In genomic region chr5:110851357-110851756, GRCh38 we compare ENCODE assay signal across 18 cellular contexts.
DNase-seq lines count a peak whose midpoint lies in the region; ATAC-seq and TF ChIP-seq lines count a peak whose summit lies in the region.
"Had no signal": no experiment of that assay in that cellular context is flagged by ENCODE, and none has a peak within 500 bp of the region (broad histone marks: within the 10 kb centered on the region; RNA-seq: fewer than 3 reads in every experiment).

No MANE protein-coding gene starts in this region.

- 0 out of 2 replicates have a peak, but pooled peaks cover 3% of the 10 kb centered on the region for H3K9me1 ChIP-seq in IMR-90 (ENCODE audit: insufficient read depth, low read length)

- CTCF ChIA-PET in IMR-90 (lab: Yijun Ruan, JAX) (no interaction called here), RWPE1 (lab: Yijun Ruan, JAX) (no interaction called here)

- H3K36me3 ChIP-seq in IMR-90 (ENCODE audit: control insufficient read depth, insufficient read depth, low read length) = no peaks in the 10 kb centered on the region

- H3K4ac ChIP-seq in IMR-90 (ENCODE audit: low read depth, low read length) = no peak overlapping the region

- H2AK9ac ChIP-seq in IMR-90 (replicated peaks; ENCODE audit: low read depth, low read length, poor library complexity) = no peak overlapping the region

- no peak overlapping the region for H2AK5ac ChIP-seq in IMR-90 (ENCODE audit: low read depth, low read length)

- no peak overlapping the region for H2BK120ac ChIP-seq in IMR-90 (ENCODE audit: low read depth, low read length)

- dilution Hi-C loops in IMR-90 (cut with HindIII; ENCODE audit: low sequenced_read_pairs, unreplicated experiment) = no loop called here

- no peak for TF ChIP-seq RAD21 in IMR-90 (IDR thresholded peaks at IDR 0.05; ENCODE audit: low read length)

- H3K23ac ChIP-seq in IMR-90 (ENCODE audit: low read depth, low read length) = no peak overlapping the region

- in situ Hi-C loops in IMR-90 (cut with MboI; ENCODE audit: low sequenced_read_pairs) = no loop called here

- peak; percentile 15 for DNase-seq in Daoy (ENCODE audit: low read depth)
- peak; percentile 43 for DNase-seq in IMR-90
- peak; percentile 20 for DNase-seq in RWPE1 (ENCODE audit: low spot score)
- peak; percentile 78 for DNase-seq in epithelial cell of esophagus (ENCODE audit: low read depth)
- DNase-seq in 8988T = no peak
- no peak for DNase-seq in DMS153 treated with DMSO at 0.1 percent for 48 hours (lab: John Stamatoyannopoulos, UW; ENCODE audit: unreplicated experiment)
- no peak for DNase-seq in GOT3 (lab: John Stamatoyannopoulos, UW)
- DNase-seq: DMS153, MV-4-11, NCI-H1436 treated with DMSO at 0.1 percent for 48 hours, NCI-H2081, NCI-H345, NCI-H526 treated with DMSO at 0.1 percent for 48 hours, SHP77 had no signal

- TF ChIP-seq CTCF in IMR-90 (conservative IDR thresholded peaks at IDR 0.05; ENCODE audit: low read depth, low read length) (no peak), RWPE1 (conservative IDR thresholded peaks at IDR 0.05; ENCODE audit: low read depth) (no peak), epithelial cell of esophagus (IDR thresholded peaks at IDR 0.05; ENCODE audit: insufficient read depth, low read depth, low read length, missing control alignments) (no peak)

- POLR2A ChIA-PET in IMR-90 (lab: Charles Lee; ENCODE audit: unreplicated experiment) (no interaction called here), RWPE1 (lab: Yijun Ruan, JAX; ENCODE audit: low non-redundant PET) (no interaction called here)

- no TSS peak for BruUV-seq in IMR-90 (replicated peaks; lab: Mats Ljungman, UMichigan)

- no CpG with 5 or more reads among the region's 1 CpG for WGBS in IMR-90 (ENCODE audit: extremely low coverage in 2 of 2, insufficient read length in 1 of 2), 2 experiments

- ATAC-seq in IMR-90 (ENCODE audit: low read depth) (no peak), GM21367 (IDR thresholded peaks at IDR 0.05; ENCODE audit: unreplicated experiment) (no peak)
- ATAC-seq: A549 had no signal

- H3K18ac ChIP-seq in IMR-90 (ENCODE audit: low read depth, low read length) = no peak overlapping the region

- H4K91ac ChIP-seq in IMR-90 (ENCODE audit: insufficient read depth, low read depth, low read length) = no peak overlapping the region

- no peaks in the 10 kb centered on the region for H3K27me3 ChIP-seq in IMR-90 (ENCODE audit: control insufficient read depth, insufficient read depth, low read length)

- no peak overlapping the region for H2BK20ac ChIP-seq in IMR-90 (ENCODE audit: low read depth, low read length)

- no peak overlapping the region for H4K5ac ChIP-seq in IMR-90 (ENCODE audit: low read depth, low read length)

- no peaks in the 10 kb centered on the region for H4K20me1 ChIP-seq in IMR-90 (ENCODE audit: insufficient read depth, low read length)

- H3K9me3 ChIP-seq in IMR-90 (ENCODE audit: control insufficient read depth, insufficient read depth, low read length) = no peaks in the 10 kb centered on the region
- H3K9me3 ChIP-seq: A549 had no signal

- no peak overlapping the region for H2BK15ac ChIP-seq in IMR-90 (ENCODE audit: low read depth, low read length)

- H3K4me1 ChIP-seq in IMR-90 (ENCODE audit: control insufficient read depth, insufficient read depth, low read length) = peaks cover 7% of the 10 kb centered on the region; the same call in 1 of the 2 replicates
- H3K4me1 ChIP-seq: A549 had no signal

- H3K4me2 ChIP-seq in IMR-90 (ENCODE audit: low read depth, low read length) = no peak overlapping the region
- H3K4me2 ChIP-seq: A549 had no signal

- H4K8ac ChIP-seq in IMR-90 (ENCODE audit: low read depth in 2 of 2, low read length in 2 of 2) = no peak overlapping the region

- no peak for TF ChIP-seq POLR2A in IMR-90 (IDR thresholded peaks at IDR 0.05; ENCODE audit: low read depth, low read length)

- no peaks in the 10 kb centered on the region for H3K79me1 ChIP-seq in IMR-90 (ENCODE audit: low read depth in 1 of 2, low read length in 2 of 2)

- H3K56ac ChIP-seq in IMR-90 (ENCODE audit: extremely low read depth, insufficient read depth, low read length) = no peak overlapping the region

- no peak overlapping the region for H2AFZ ChIP-seq in IMR-90 (replicated peaks; ENCODE audit: low read length, poor library complexity)

- no peak overlapping the region for H3K27ac ChIP-seq in IMR-90 (ENCODE audit: insufficient read depth, low read length)
- H3K27ac ChIP-seq in RWPE1 = no peak overlapping the region
- H3K27ac ChIP-seq: A549, C4-2B, KMS-11 had no signal

- no peak overlapping the region for H2BK5ac ChIP-seq in IMR-90 (ENCODE audit: low read depth, low read length, poor library complexity, severe bottlenecking)

- no peak overlapping the region for H3K4me3 ChIP-seq in IMR-90 (ENCODE audit: insufficient read depth, low read depth, low read length)
- no peak overlapping the region for H3K4me3 ChIP-seq in epithelial cell of esophagus (ENCODE audit: low read length)
- H3K4me3 ChIP-seq: A549 had no signal

- intact Hi-C loops in IMR-90 (cut with micrococcal nuclease) = no loop called here

- H3K14ac ChIP-seq in IMR-90 (replicated peaks; ENCODE audit: low read depth, low read length) = no peak overlapping the region

- no peak overlapping the region for H3K9ac ChIP-seq in IMR-90 (ENCODE audit: low read depth, low read length)
- H3K9ac ChIP-seq: KMS-11 had no signal

TF ChIP-seq in IMR-90, 13 proteins besides CTCF, POLR2A, EP300 and RAD21:
- no peak for TF ChIP-seq RCOR1 (IDR thresholded peaks at IDR 0.05; ENCODE audit: insufficient replicate concordance, low read length)
- TF ChIP-seq USF2 (IDR thresholded peaks at IDR 0.05; ENCODE audit: low read depth, low read length) = no peak
- TF ChIP-seq CHD1 (IDR thresholded peaks at IDR 0.05; ENCODE audit: low read depth, low read length) = no peak
- no peak for TF ChIP-seq BHLHE40 (IDR thresholded peaks at IDR 0.05; ENCODE audit: low read depth, low read length)
- TF ChIP-seq MAZ (IDR thresholded peaks at IDR 0.05; ENCODE audit: borderline replicate concordance, low read depth, low read length) = no peak
- no peak for TF ChIP-seq ELK1 (IDR thresholded peaks at IDR 0.05; ENCODE audit: borderline replicate concordance, low read depth, low read length)
- TF ChIP-seq MAFK (IDR thresholded peaks at IDR 0.05; ENCODE audit: low read depth, low read length) = no peak
- no peak for TF ChIP-seq RFX5 (IDR thresholded peaks at IDR 0.05; ENCODE audit: low read depth, low read length)
- no peak for TF ChIP-seq CEBPB (IDR thresholded peaks at IDR 0.05; ENCODE audit: low read depth, low read length)
- TF ChIP-seq NFE2L2 (IDR thresholded peaks at IDR 0.05; ENCODE audit: low read depth, low read length) = no peak
- no peak for TF ChIP-seq MXI1 (IDR thresholded peaks at IDR 0.05; ENCODE audit: borderline replicate concordance, low read depth, low read length)
- no peak for TF ChIP-seq SMC3 (IDR thresholded peaks at IDR 0.05; ENCODE audit: low read depth, low read length)
- no peak for TF ChIP-seq FOS (IDR thresholded peaks at IDR 0.05; ENCODE audit: low read depth, low read length)

Comparison
In these comparisons a context has a peak if more than half of its experiments do, and no peak if none do; other contexts are left out.
1. DNase-seq: peak in Daoy (single experiment), IMR-90 (single experiment), RWPE1 (single experiment) and epithelial cell of esophagus (single experiment); none in 8988T (single experiment), DMS153 treated with DMSO at 0.1 percent for 48 hours (single experiment) and GOT3 (single experiment).